In genomic region chr18:67266591-67267237, GRCh38 we compare ENCODE assay signal across 14 cellular contexts.
A peak's percentile ranks its signal among the peaks of the same experiment; 100 is the strongest.
DNase-seq lines count a peak whose midpoint lies in the region; ATAC-seq, FAIRE-seq and TF ChIP-seq lines count a peak whose summit lies in the region.
"Had no signal": no experiment of that assay in that cellular context is flagged by ENCODE, and none has a peak within 500 bp of the region (broad histone marks: within the 10 kb centered on the region; RNA-seq: fewer than 3 reads in every experiment).

No MANE protein-coding gene starts in this region.

- TF ChIP-seq EP300 in A549 (IDR thresholded peaks at IDR 0.05): no peak

- no peaks in the 10 kb centered on the region for H3K36me3 ChIP-seq in mammary epithelial cell (ENCODE audit: insufficient read depth, low read length)
- H3K36me3 ChIP-seq: colonic mucosa had no signal

- no peaks in the 10 kb centered on the region for H3K79me2 ChIP-seq in mammary epithelial cell (ENCODE audit: insufficient read depth, low read length)

- dilution Hi-C loops in mammary epithelial cell (cut with HindIII; ENCODE audit: low sequenced_read_pairs): no loop called here

- BruUV-seq in mammary epithelial cell (replicated peaks; lab: Mats Ljungman, UMichigan): no TSS peak

- no peaks in the 10 kb centered on the region for H3K9me3 ChIP-seq in A549
- H3K9me3 ChIP-seq in mammary epithelial cell (replicated peaks; ENCODE audit: insufficient read depth, low read length): no peaks in the 10 kb centered on the region
- H3K9me3 ChIP-seq: colonic mucosa had no signal

- ATAC-seq in A549: no peak; a peak in 1 of 6 replicates
- ATAC-seq in HG02981 (IDR thresholded peaks at IDR 0.05; ENCODE audit: unreplicated experiment): no peak
- no peak for ATAC-seq in GM19324 (IDR thresholded peaks at IDR 0.05; ENCODE audit: low FRiP score, unreplicated experiment)
- ATAC-seq: activated CD8-positive, alpha-beta T cell treated with anti-CD3 and anti-CD28 coated beads for 36 hours; left colon had no signal

- TF ChIP-seq POLR2A in A549 (IDR thresholded peaks at IDR 0.05; ENCODE audit: low read length): no peak

- TF ChIP-seq RAD21 in A549 (conservative IDR thresholded peaks at IDR 0.05 in 1 of 2, IDR thresholded peaks at IDR 0.05 in 1 of 2): no peak

- H3K9ac ChIP-seq in mammary epithelial cell (ENCODE audit: insufficient read depth, low read length): peak overlapping the region; percentile 69

- H3K4me1 ChIP-seq in A549 (peaks cover 12% of the 10 kb centered on the region; the same call in 2 of the 3 replicates), mammary epithelial cell (ENCODE audit: insufficient read depth, low read length) (peaks cover 34% of the 10 kb centered on the region)
- H3K4me1 ChIP-seq: colonic mucosa had no signal

- intact Hi-C loops in mammary epithelial cell (cut with micrococcal nuclease): loop anchor here (10.0 kb wide), 1 partner anchor 98 kb away; no protein-coding TSS in a partner anchor

- peak overlapping the region; percentile 56 for H2AFZ ChIP-seq in mammary epithelial cell (ENCODE audit: low read depth, low read length)

- TF ChIP-seq CTCF in A549 (IDR thresholded peaks at IDR 0.05) (no peak), mammary epithelial cell (conservative IDR thresholded peaks at IDR 0.05 in 1 of 2, IDR thresholded peaks at IDR 0.05 in 1 of 2; ENCODE audit: extremely low read depth in 1 of 2, insufficient read depth in 1 of 2, low read depth in 1 of 2, low read length in 2 of 2) (no peak)

- H3K27ac ChIP-seq in A549: peak overlapping the region; percentile 30 to 60; a peak in 2 of 6 replicates
- H3K27ac ChIP-seq in mammary epithelial cell (ENCODE audit: insufficient read depth, low read depth, low read length): peak overlapping the region; percentile 98
- H3K27ac ChIP-seq: colonic mucosa had no signal

- H3K4me3 ChIP-seq in A549 (no peak overlapping the region), mammary epithelial cell (replicated peaks in 1 of 3; ENCODE audit: insufficient read depth in 1 of 3, low read depth in 2 of 3, low read length in 3 of 3) (no peak overlapping the region)
- H3K4me3 ChIP-seq: colonic mucosa had no signal

- H3K4me2 ChIP-seq in A549: peak overlapping the region; percentile 51
- peak overlapping the region; percentile 79 for H3K4me2 ChIP-seq in mammary epithelial cell (ENCODE audit: insufficient read depth, low read depth, low read length)

- no peak for FAIRE-seq in A549 (lab: Jason Lieb, UNC)
- FAIRE-seq: small intestine had no signal

- in situ Hi-C loops in mammary epithelial cell (cut with MboI; ENCODE audit: low sequenced_read_pairs in 2 of 2): no loop called here
- in situ Hi-C loops in G401 (cut with HindIII; ENCODE audit: low sequenced_read_pairs): no loop called here

- DNase-seq in A549 (ENCODE audit: low read depth in 1 of 2, low spot score in 1 of 2): peak in 1 of 2 experiments; percentile 8
- peak; percentile 20 for DNase-seq in HS-5 (ENCODE audit: low read depth)
- DNase-seq in mammary epithelial cell: peak; percentile 65
- DNase-seq in iris pigment epithelial cell (ENCODE audit: low read depth): peak; percentile 83
- no peak for DNase-seq in G401 (ENCODE audit: low spot score)
- DNase-seq in activated T-cell treated with anti-CD3 and anti-CD28 coated beads, Interleukin-2, amount 50 U/mL, for 48 hours: no peak
- DNase-seq: activated CD8-positive, alpha-beta T cell treated with anti-CD3 and anti-CD28 coated beads for 36 hours; colonic mucosa; Kasumi-1; left colon; small intestine; T1000 had no signal

- CTCF ChIA-PET in A549 (lab: Yijun Ruan, JAX) (no interaction called here), mammary epithelial cell (lab: Charles Lee; ENCODE audit: low non-redundant PET) (no interaction called here)

- H3K27me3 ChIP-seq in mammary epithelial cell (ENCODE audit: insufficient read depth, low read length): no peaks in the 10 kb centered on the region
- H3K27me3 ChIP-seq: colonic mucosa had no signal

- 13% methylated on average over 3 of the region's 3 CpGs for WGBS in A549 (ENCODE audit: missing lambda C conversion rate)
- WGBS in mammary epithelial cell (ENCODE audit: low coverage, missing lambda C conversion rate): 100% methylated on average over 3 of the region's 3 CpGs

- no peaks in the 10 kb centered on the region for H4K20me1 ChIP-seq in mammary epithelial cell (ENCODE audit: insufficient read depth, low read length)

- POLR2A ChIA-PET in A549 (lab: Yijun Ruan, JAX): no interaction called here

TF ChIP-seq in A549, 52 proteins besides CTCF, POLR2A, EP300 and RAD21:
- TF ChIP-seq RFX5 (IDR thresholded peaks at IDR 0.05) (no peak), FOXS1 (CRISPR knock-in tag; IDR thresholded peaks at IDR 0.05) (no peak), MAFK (IDR thresholded peaks at IDR 0.05; ENCODE audit: partially characterized antibody) (peak; percentile 23), JUNB (IDR thresholded peaks at IDR 0.05) (no peak)

Comparison
In these comparisons a context has a peak if more than half of its experiments do, and no peak if none do; other contexts are left out.
1. DNase-seq: peak in HS-5 (single experiment), mammary epithelial cell (single experiment) and iris pigment epithelial cell (single experiment); none in G401 (single experiment) and activated T-cell treated with anti-CD3 and anti-CD28 coated beads, Interleukin-2, amount 50 U/mL, for 48 hours (0 of 2).